ENCODE assay signal across 30 cellular contexts in the genomic region with DNA sequence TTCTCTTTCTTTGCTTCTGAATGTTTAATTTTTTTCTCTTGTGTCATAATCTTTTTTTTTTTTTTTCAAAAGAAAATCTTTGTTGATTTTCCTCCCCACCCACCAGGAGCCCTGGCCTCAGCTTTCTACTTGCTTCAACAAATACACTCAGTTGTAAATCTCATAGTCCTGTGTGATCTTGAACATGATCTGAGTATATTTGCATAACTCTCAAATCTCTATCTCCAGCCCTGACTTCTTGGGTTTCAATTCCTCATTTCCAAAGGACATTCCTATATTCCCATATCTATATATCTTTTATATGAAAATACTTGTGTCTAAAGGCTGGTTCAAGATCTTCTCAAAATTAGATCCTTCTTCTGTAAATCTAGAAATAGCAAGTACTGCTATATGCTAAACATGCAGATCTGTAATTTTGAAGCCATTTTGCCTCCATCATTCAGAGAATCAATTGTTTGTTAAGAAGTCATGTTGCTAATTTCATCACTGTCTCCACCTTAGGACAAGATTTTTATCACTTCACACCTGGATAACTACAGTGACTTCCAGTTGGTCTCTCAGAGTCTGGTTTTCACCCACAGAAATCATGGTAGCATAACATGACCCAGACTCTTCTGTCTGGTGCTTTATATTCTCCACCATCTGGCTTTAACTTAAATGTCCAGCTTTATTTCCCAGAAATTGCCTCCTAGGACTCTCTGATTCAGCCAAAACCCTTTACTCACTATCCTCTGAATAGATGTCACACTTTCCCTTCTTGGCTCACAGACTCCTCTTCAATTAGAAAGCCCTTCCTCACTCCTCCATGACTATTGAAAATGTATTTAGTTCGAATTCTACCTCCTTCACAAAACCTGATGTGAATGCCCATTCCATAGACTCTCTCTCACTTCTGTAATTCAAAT.
DNase-seq lines count a peak whose midpoint lies in the region; ATAC-seq, FAIRE-seq and TF ChIP-seq lines count a peak whose summit lies in the region.
"Had no signal": no experiment of that assay in that cellular context is flagged by ENCODE, and none has a peak within 500 bp of the region (broad histone marks: within the 10 kb centered on the region; RNA-seq: fewer than 3 reads in every experiment).

No MANE protein-coding gene starts in this region.

- no peak for DNase-seq in GM12891 (ENCODE audit: insufficient read length, low spot score)
- DNase-seq in fibroblast of peridontal ligament (ENCODE audit: extremely low read depth): peak; percentile 50
- DNase-seq in esophagus muscularis mucosa (ENCODE audit: extremely low spot score): no peak
- DNase-seq in NCI-H1417 treated with DMSO at 0.1 percent for 48 hours (lab: John Stamatoyannopoulos, UW): no peak
- no peak for DNase-seq in activated T-helper 1 cell treated with anti-CD3 and anti-CD28 coated beads, Interleukin-12 subunit alpha, Interleukin-12 subunit beta, Interleukin-2, Interleukin-4 antibody, amounts not matched to agents 30 ng/mL and 10 ng/mL and 1 ng/mL, durations not matched to agents 14 hours and 24 hours and 36 hours (ENCODE audit: low spot score)
- DNase-seq in endothelial cell (ENCODE audit: low spot score): no peak
- DNase-seq: ACHN; activated CD8-positive, alpha-beta T cell treated with anti-CD3 and anti-CD28 coated beads for 36 hours; activated effector memory CD4-positive, alpha-beta T cell treated with Interleukin-2 at 50 U/mL for 16 hours; activated naive CD8-positive, alpha-beta T cell treated with anti-CD3 and anti-CD28 coated beads, Interleukin-2, amount 10 ng/mL, durations not matched to agents 7 days and 5 days; Caco-2; central memory CD4-positive, alpha-beta T cell; DMS79 treated with DMSO at 0.1 percent for 48 hours; kidney glomerular epithelial cell; mammary epithelial cell; NCI-H1105 treated with DMSO at 0.1 percent for 48 hours; NCI-H2029 treated with DMSO at 0.1 percent for 48 hours; NCI-H345; NCI-H82; SJCRH30; T-cell had no signal

- peaks cover 41% of the 10 kb centered on the region for H3K4me1 Mint-ChIP-seq in stimulated activated memory B cell treated with anti-CD40 and anti-IgM and Interleukin-4, amounts not matched to agents 10 μg/mL and 1 μg/mL and 100 μg/mL, for 72 hours
- H3K4me1 Mint-ChIP-seq in activated T-helper 1 cell treated with anti-CD3 and anti-CD28 coated beads, Interleukin-12 subunit alpha, Interleukin-12 subunit beta, Interleukin-2, Interleukin-4 antibody, amounts not matched to agents 30 ng/mL and 10 ng/mL and 1 ng/mL, durations not matched to agents 14 hours and 24 hours and 36 hours (ENCODE audit: low read depth): peaks cover 7% of the 10 kb centered on the region
- peaks cover 11% of the 10 kb centered on the region for H3K4me1 Mint-ChIP-seq in endothelial cell (ENCODE audit: unreplicated experiment)

- no peaks in the 10 kb centered on the region for H3K27me3 ChIP-seq in esophagus muscularis mucosa
- H3K27me3 ChIP-seq: BLaER1, SJCRH30 had no signal

- peaks cover 2 to 12% (median 7%) of the 10 kb centered on the region in 4 donors for H3K4me1 ChIP-seq in esophagus muscularis mucosa
- H3K4me1 ChIP-seq: Caco-2 had no signal

- peaks cover 0 to 8% (median 3%) of the 10 kb centered on the region in 4 donors for H3K36me3 ChIP-seq in esophagus muscularis mucosa

- no peak for TF ChIP-seq CTCF in esophagus muscularis mucosa (IDR thresholded peaks at IDR 0.05)
- no peak for TF ChIP-seq CTCF in endothelial cell (IDR thresholded peaks at IDR 0.05; ENCODE audit: unreplicated experiment)

- no peak for TF ChIP-seq EP300 in esophagus muscularis mucosa (IDR thresholded peaks at IDR 0.05)

- H3K27ac ChIP-seq in angular gyrus (ENCODE audit: low read depth, low read length) (peak overlapping the region; percentile 64), esophagus muscularis mucosa (replicated peaks in 1 of 4) (no peak overlapping the region)
- H3K27ac ChIP-seq: BLaER1, SJCRH30 had no signal

- H3K27ac Mint-ChIP-seq in stimulated activated memory B cell treated with anti-CD40 and anti-IgM and Interleukin-4, amounts not matched to agents 10 μg/mL and 1 μg/mL and 100 μg/mL, for 72 hours: peak overlapping the region; percentile 17
- H3K27ac Mint-ChIP-seq in activated T-helper 1 cell treated with anti-CD3 and anti-CD28 coated beads, Interleukin-12 subunit alpha, Interleukin-12 subunit beta, Interleukin-2, Interleukin-4 antibody, amounts not matched to agents 30 ng/mL and 10 ng/mL and 1 ng/mL, durations not matched to agents 14 hours and 24 hours and 36 hours: no peak overlapping the region
- no peak overlapping the region for H3K27ac Mint-ChIP-seq in endothelial cell (ENCODE audit: unreplicated experiment)
- H3K27ac Mint-ChIP-seq: activated CD8-positive, alpha-beta T cell treated with anti-CD3 and anti-CD28 coated beads for 36 hours; activated naive CD8-positive, alpha-beta T cell treated with anti-CD3 and anti-CD28 coated beads, Interleukin-2, amount 10 ng/mL, durations not matched to agents 7 days and 5 days; progenitor cell of endocrine pancreas; T-cell; type B pancreatic cell had no signal

- WGBS in esophagus muscularis mucosa: 94% methylated on average over 1 of the region's 1 CpG

- peaks cover 40% of the 10 kb centered on the region for H3K36me3 Mint-ChIP-seq in stimulated activated memory B cell treated with anti-CD40 and anti-IgM and Interleukin-4, amounts not matched to agents 10 μg/mL and 1 μg/mL and 100 μg/mL, for 72 hours
- peaks cover 9% of the 10 kb centered on the region for H3K36me3 Mint-ChIP-seq in activated T-helper 1 cell treated with anti-CD3 and anti-CD28 coated beads, Interleukin-12 subunit alpha, Interleukin-12 subunit beta, Interleukin-2, Interleukin-4 antibody, amounts not matched to agents 30 ng/mL and 10 ng/mL and 1 ng/mL, durations not matched to agents 14 hours and 24 hours and 36 hours (ENCODE audit: low read depth)
- H3K36me3 Mint-ChIP-seq in endothelial cell (ENCODE audit: low read depth, unreplicated experiment): peaks cover 20% of the 10 kb centered on the region

- TF ChIP-seq POLR2A in GM12891 (IDR thresholded peaks at IDR 0.05; ENCODE audit: low read depth, low read length): no peak
- TF ChIP-seq POLR2A in esophagus muscularis mucosa (IDR thresholded peaks at IDR 0.05; ENCODE audit: low read depth): no peak

- H3K9me3 Mint-ChIP-seq in stimulated activated memory B cell treated with anti-CD40 and anti-IgM and Interleukin-4, amounts not matched to agents 10 μg/mL and 1 μg/mL and 100 μg/mL, for 72 hours: no peaks in the 10 kb centered on the region
- peaks cover 6% of the 10 kb centered on the region for H3K9me3 Mint-ChIP-seq in activated T-helper 1 cell treated with anti-CD3 and anti-CD28 coated beads, Interleukin-12 subunit alpha, Interleukin-12 subunit beta, Interleukin-2, Interleukin-4 antibody, amounts not matched to agents 30 ng/mL and 10 ng/mL and 1 ng/mL, durations not matched to agents 14 hours and 24 hours and 36 hours
- no peaks in the 10 kb centered on the region for H3K9me3 Mint-ChIP-seq in endothelial cell (ENCODE audit: unreplicated experiment)
- H3K9me3 Mint-ChIP-seq: T-cell, type B pancreatic cell had no signal

- no peak overlapping the region for H3K4me3 ChIP-seq in esophagus muscularis mucosa
- H3K4me3 ChIP-seq: BLaER1, SJCRH30 had no signal

- H3K4me3 Mint-ChIP-seq in stimulated activated memory B cell treated with anti-CD40 and anti-IgM and Interleukin-4, amounts not matched to agents 10 μg/mL and 1 μg/mL and 100 μg/mL, for 72 hours: no peak overlapping the region
- no peak overlapping the region for H3K4me3 Mint-ChIP-seq in activated T-helper 1 cell treated with anti-CD3 and anti-CD28 coated beads, Interleukin-12 subunit alpha, Interleukin-12 subunit beta, Interleukin-2, Interleukin-4 antibody, amounts not matched to agents 30 ng/mL and 10 ng/mL and 1 ng/mL, durations not matched to agents 14 hours and 24 hours and 36 hours
- no peak overlapping the region for H3K4me3 Mint-ChIP-seq in endothelial cell (ENCODE audit: unreplicated experiment)
- H3K4me3 Mint-ChIP-seq: activated CD8-positive, alpha-beta T cell treated with anti-CD3 and anti-CD28 coated beads for 36 hours; activated naive CD8-positive, alpha-beta T cell treated with anti-CD3 and anti-CD28 coated beads, Interleukin-2, amount 10 ng/mL, durations not matched to agents 7 days and 5 days; T-cell; type B pancreatic cell had no signal

- intact Hi-C loops in esophagus muscularis mucosa (cut with DNase I): no loop called here
- intact Hi-C loops in activated T-helper 1 cell treated with anti-CD3 and anti-CD28 coated beads, Interleukin-12 subunit alpha, Interleukin-12 subunit beta, Interleukin-2, Interleukin-4 antibody, amounts not matched to agents 30 ng/mL and 10 ng/mL and 1 ng/mL, durations not matched to agents 14 hours and 24 hours and 36 hours (cut with micrococcal nuclease): no loop called here

- ATAC-seq in stimulated activated memory B cell treated with anti-CD40 and anti-IgM and Interleukin-4, amounts not matched to agents 10 μg/mL and 1 μg/mL and 100 μg/mL, for 72 hours: no peak
- ATAC-seq: activated CD4-positive, CD25-positive, alpha-beta regulatory T cell treated with anti-CD3 and anti-CD28 coated beads, Interleukin-2, amount 50 U/mL, for 24 hours; activated CD8-positive, alpha-beta T cell treated with anti-CD3 and anti-CD28 coated beads for 36 hours; HCT116; T-cell had no signal

- H3K9me3 ChIP-seq in esophagus muscularis mucosa: no peaks in the 10 kb centered on the region
- H3K9me3 ChIP-seq: BLaER1, Caco-2, SJCRH30 had no signal

- no peaks in the 10 kb centered on the region for H3K27me3 Mint-ChIP-seq in stimulated activated memory B cell treated with anti-CD40 and anti-IgM and Interleukin-4, amounts not matched to agents 10 μg/mL and 1 μg/mL and 100 μg/mL, for 72 hours
- H3K27me3 Mint-ChIP-seq in activated T-helper 1 cell treated with anti-CD3 and anti-CD28 coated beads, Interleukin-12 subunit alpha, Interleukin-12 subunit beta, Interleukin-2, Interleukin-4 antibody, amounts not matched to agents 30 ng/mL and 10 ng/mL and 1 ng/mL, durations not matched to agents 14 hours and 24 hours and 36 hours (ENCODE audit: insufficient read depth): no peaks in the 10 kb centered on the region
- peaks cover 1% of the 10 kb centered on the region for H3K27me3 Mint-ChIP-seq in endothelial cell (ENCODE audit: unreplicated experiment)
- H3K27me3 Mint-ChIP-seq: activated CD8-positive, alpha-beta T cell treated with anti-CD3 and anti-CD28 coated beads for 36 hours; activated naive CD8-positive, alpha-beta T cell treated with anti-CD3 and anti-CD28 coated beads, Interleukin-2, amount 10 ng/mL, durations not matched to agents 7 days and 5 days had no signal

- FAIRE-seq in GM12891 (lab: Jason Lieb, UNC): no peak
- FAIRE-seq: astrocyte, GM18507 had no signal

TF ChIP-seq in GM12891, 5 proteins besides CTCF, POLR2A, EP300 and RAD21:
- no peak for TF ChIP-seq TAF1 (IDR thresholded peaks at IDR 0.05; ENCODE audit: low read depth, low read length)
- peak; percentile 53 for TF ChIP-seq SPI1 (IDR thresholded peaks at IDR 0.05; ENCODE audit: low read depth, low read length)
TF ChIP-seq in GM12891: peak in this region for 1.
